10 cellular contexts compared by ENCODE assay signal in the genomic region with DNA sequence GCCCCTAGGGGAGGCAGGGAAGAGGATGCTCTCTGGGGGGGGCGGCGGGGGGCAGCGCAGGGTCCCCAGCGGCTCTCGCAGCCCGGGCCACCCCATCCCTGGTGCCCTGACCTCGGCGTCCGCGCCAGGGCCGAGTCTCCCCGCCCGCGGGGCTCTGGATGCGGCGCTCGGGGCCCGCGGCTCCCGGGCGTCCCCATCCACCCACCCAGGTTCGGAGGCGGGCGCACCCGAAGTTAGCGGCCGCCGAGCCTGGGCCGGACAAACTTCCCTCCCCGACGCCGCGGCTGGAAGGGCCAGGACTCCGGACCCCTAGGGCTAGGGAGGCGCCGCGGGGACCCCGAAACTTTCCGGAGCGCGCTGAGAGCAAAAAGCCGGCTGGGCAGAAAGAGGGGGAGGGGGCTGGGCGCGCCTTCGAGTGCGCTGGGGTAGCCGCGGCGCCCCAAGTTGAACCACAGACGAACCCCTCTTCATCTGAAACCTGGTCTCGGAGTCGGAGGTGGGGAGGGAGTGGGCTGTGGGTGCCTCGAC. TPM values are rescaled to one million over a fixed set of nuclear protein-coding genes. Genes with fewer than 3 reads are reported as not detected.
DNase-seq lines count a peak whose midpoint lies in the region; ATAC-seq, FAIRE-seq and TF ChIP-seq lines count a peak whose summit lies in the region.
"Had no signal": no experiment of that assay in that cellular context is flagged by ENCODE, and none has a peak within 500 bp of the region (broad histone marks: within the 10 kb centered on the region; RNA-seq: fewer than 3 reads in every experiment).

No MANE protein-coding gene starts in this region.

- H3K27ac Mint-ChIP-seq in activated CD8-positive, alpha-beta T cell treated with anti-CD3 and anti-CD28 coated beads for 36 hours: no peak overlapping the region
- no peak overlapping the region for H3K27ac Mint-ChIP-seq in activated CD8-positive, alpha-beta T cell treated with anti-CD3 and anti-CD28 coated beads, Interleukin-2, amount 10 ng/mL, durations not matched to agents 7 days and 5 days
- H3K27ac Mint-ChIP-seq: CD4-positive, CD25-positive, alpha-beta regulatory T cell had no signal

- no peak overlapping the region for H3K9ac ChIP-seq in K562 (ENCODE audit: insufficient read depth in 1 of 2, low read depth in 2 of 2, low read length in 2 of 2)
- H3K9ac ChIP-seq in HepG2 (ENCODE audit: insufficient read depth, low read depth, low read length): no peak overlapping the region

- no peak overlapping the region for H3K4me3 Mint-ChIP-seq in activated CD8-positive, alpha-beta T cell treated with anti-CD3 and anti-CD28 coated beads for 36 hours
- no peak overlapping the region for H3K4me3 Mint-ChIP-seq in activated CD8-positive, alpha-beta T cell treated with anti-CD3 and anti-CD28 coated beads, Interleukin-2, amount 10 ng/mL, durations not matched to agents 7 days and 5 days

- no TSS peak for BruUV-seq in K562 (replicated peaks; lab: Mats Ljungman, UMichigan)
- no TSS peak for BruUV-seq in HepG2 (replicated peaks; lab: Mats Ljungman, UMichigan)

- no peak overlapping the region for H3K27ac ChIP-seq in K562 (ENCODE audit: extremely low read depth, low read depth, low read length)
- H3K27ac ChIP-seq in HepG2 (ENCODE audit: extremely low read length, insufficient read depth, low read length): no peak overlapping the region
- H3K27ac ChIP-seq in upper lobe of right lung: no peak overlapping the region

- no peak overlapping the region for H3K4me2 ChIP-seq in K562 (ENCODE audit: insufficient read depth, low read length)
- H3K4me2 ChIP-seq in HepG2 (ENCODE audit: low read depth, low read length): peak overlapping the region; percentile 83; the same call in 1 of the 2 replicates

- intact Hi-C loops in activated CD8-positive, alpha-beta T cell treated with anti-CD3 and anti-CD28 coated beads for 36 hours (cut with micrococcal nuclease): no loop called here
- intact Hi-C loops in K562 (cut with micrococcal nuclease): loop anchor here (10.0 kb wide), 1 partner anchor 678 kb away; no protein-coding TSS in a partner anchor
- intact Hi-C loops in HepG2 (cut with micrococcal nuclease; ENCODE audit: unreplicated experiment): no loop called here
- intact Hi-C loops in upper lobe of right lung (cut with DNase I): no loop called here

- ATAC-seq in activated CD8-positive, alpha-beta T cell treated with anti-CD3 and anti-CD28 coated beads for 36 hours: peak; percentile 6
- ATAC-seq in activated CD8-positive, alpha-beta T cell treated with anti-CD3 and anti-CD28 coated beads, Interleukin-2, amount 10 ng/mL, durations not matched to agents 7 days and 5 days: no peak
- ATAC-seq in K562: no peak; the same call in 2 of the 3 replicates
- no peak for ATAC-seq in HepG2
- no peak for ATAC-seq in upper lobe of right lung

- H3K4me3 ChIP-seq in K562: 0 out of 2 replicates have a peak overlapping the region, but pooled peaks have one; percentile 8
- H3K4me3 ChIP-seq in HepG2 (replicated peaks in 1 of 3; ENCODE audit: insufficient read depth in 1 of 3, low read depth in 2 of 3, low read length in 3 of 3): peak overlapping the region in 2 of 3 experiments; percentile 40 to 64; a peak in 2 of 6 replicates
- peak overlapping the region; percentile 50 for H3K4me3 ChIP-seq in upper lobe of right lung

- H3K9me3 Mint-ChIP-seq in activated CD8-positive, alpha-beta T cell treated with anti-CD3 and anti-CD28 coated beads for 36 hours: no peaks in the 10 kb centered on the region
- no peaks in the 10 kb centered on the region for H3K9me3 Mint-ChIP-seq in activated CD8-positive, alpha-beta T cell treated with anti-CD3 and anti-CD28 coated beads, Interleukin-2, amount 10 ng/mL, durations not matched to agents 7 days and 5 days (ENCODE audit: insufficient read depth)
- H3K9me3 Mint-ChIP-seq: CD4-positive, CD25-positive, alpha-beta regulatory T cell had no signal

- TF ChIP-seq EP300 in K562 (IDR thresholded peaks at IDR 0.05; ENCODE audit: low read length): no peak
- TF ChIP-seq EP300 in HepG2 (IDR thresholded peaks at IDR 0.05; ENCODE audit: low read depth in 2 of 2, low read length in 2 of 2): no peak
- TF ChIP-seq EP300 in HepG2 (CRISPR knock-in tag; IDR thresholded peaks at IDR 0.05; ENCODE audit: borderline replicate concordance): no peak

- H2AFZ ChIP-seq in K562 (ENCODE audit: low read depth, low read length): no peak overlapping the region
- H2AFZ ChIP-seq in HepG2 (ENCODE audit: low read length): no peak overlapping the region

- TF ChIP-seq RAD21 in K562 (CRISPR knock-in tag; conservative IDR thresholded peaks at IDR 0.05 in 1 of 2, IDR thresholded peaks at IDR 0.05 in 1 of 2): no peak
- TF ChIP-seq RAD21 in HepG2 (CRISPR knock-in tag; IDR thresholded peaks at IDR 0.05): no peak

- H3K36me3 ChIP-seq in K562 (ENCODE audit: control insufficient read depth, insufficient read depth, low read length): no peaks in the 10 kb centered on the region
- no peaks in the 10 kb centered on the region for H3K36me3 ChIP-seq in HepG2 (replicated peaks in 1 of 2; ENCODE audit: control insufficient read depth in 1 of 2, insufficient read depth in 2 of 2, low read length in 2 of 2)
- no peaks in the 10 kb centered on the region for H3K36me3 ChIP-seq in upper lobe of right lung
- H3K36me3 ChIP-seq: adrenal gland had no signal

- H3K27me3 ChIP-seq in K562 (ENCODE audit: control insufficient read depth in 2 of 2, insufficient read depth in 2 of 2, low read length in 2 of 2) (peaks cover 19 to 50% of the 10 kb centered on the region in 2 experiments; a peak in 4 of 5 replicates), HepG2 (ENCODE audit: control insufficient read depth in 1 of 2, insufficient read depth in 2 of 2, low read length in 2 of 2) (peaks cover 8 to 62% of the 10 kb centered on the region in 2 experiments; a peak in 4 of 5 replicates), upper lobe of right lung (peaks cover 89% of the 10 kb centered on the region)

- H3K27me3 Mint-ChIP-seq in activated CD8-positive, alpha-beta T cell treated with anti-CD3 and anti-CD28 coated beads for 36 hours: peaks cover 40% of the 10 kb centered on the region
- peaks cover 44% of the 10 kb centered on the region for H3K27me3 Mint-ChIP-seq in activated CD8-positive, alpha-beta T cell treated with anti-CD3 and anti-CD28 coated beads, Interleukin-2, amount 10 ng/mL, durations not matched to agents 7 days and 5 days (ENCODE audit: low read depth)

- in situ Hi-C loops in K562 (cut with MboI): no loop called here
- in situ Hi-C loops in HepG2 (cut with HindIII; ENCODE audit: extremely low pct_ligation_motif_present, low pct_unique_long_range_greater_than_20kb): loop anchor here (5.0 kb wide), 2 partner anchors 46 to 91 kb away; no protein-coding TSS in a partner anchor

- no peaks in the 10 kb centered on the region for H3K9me1 ChIP-seq in K562 (ENCODE audit: control insufficient read depth, insufficient read depth, low read length)

- H4K20me1 ChIP-seq in K562 (replicated peaks; ENCODE audit: control insufficient read depth, insufficient read depth, low read length) (peaks cover 11% of the 10 kb centered on the region; the same call in 1 of the 2 replicates), HepG2 (ENCODE audit: insufficient read depth, low read length) (no peaks in the 10 kb centered on the region)

- TF ChIP-seq POLR2A in K562 (conservative IDR thresholded peaks at IDR 0.05): no peak
- TF ChIP-seq POLR2A in HepG2 (IDR thresholded peaks at IDR 0.05; ENCODE audit: insufficient read depth in 1 of 2, low read depth in 2 of 2, low read length in 2 of 2): no peak

- no peaks in the 10 kb centered on the region for H3K9me3 ChIP-seq in K562 (replicated peaks; ENCODE audit: control insufficient read depth, insufficient read depth, low read depth, low read length)
- H3K9me3 ChIP-seq in HepG2 (ENCODE audit: low read length): no peaks in the 10 kb centered on the region
- no peaks in the 10 kb centered on the region for H3K9me3 ChIP-seq in upper lobe of right lung
- H3K9me3 ChIP-seq: adrenal gland had no signal

- WGBS in K562 (ENCODE audit: insufficient coverage, low coverage, missing lambda C conversion rate): 3% methylated on average over 47 of the region's 53 CpGs
- 8% methylated on average over 7 of the region's 53 CpGs for WGBS in HepG2 (ENCODE audit: low lambda C conversion rate)

- no peaks in the 10 kb centered on the region for H3K79me2 ChIP-seq in K562 (ENCODE audit: control insufficient read depth, insufficient read depth, low read length)
- H3K79me2 ChIP-seq in HepG2 (ENCODE audit: insufficient read depth, low read length): no peaks in the 10 kb centered on the region

- H3K4me1 ChIP-seq in K562 (replicated peaks in 1 of 2; ENCODE audit: control insufficient read depth in 2 of 2, insufficient read depth in 2 of 2, low read length in 2 of 2) (peaks cover 0 to 67% of the 10 kb centered on the region in 2 experiments; a peak in 2 of 5 replicates), HepG2 (ENCODE audit: insufficient read depth, low read length) (peaks cover 22% of the 10 kb centered on the region; the same call in 1 of the 2 replicates), upper lobe of right lung (peaks cover 30% of the 10 kb centered on the region)

- peaks cover 5% of the 10 kb centered on the region for H3K4me1 Mint-ChIP-seq in activated CD8-positive, alpha-beta T cell treated with anti-CD3 and anti-CD28 coated beads for 36 hours (ENCODE audit: low read depth)
- H3K4me1 Mint-ChIP-seq in activated CD8-positive, alpha-beta T cell treated with anti-CD3 and anti-CD28 coated beads, Interleukin-2, amount 10 ng/mL, durations not matched to agents 7 days and 5 days (ENCODE audit: low read depth): peaks cover 4% of the 10 kb centered on the region

- no peak for DNase-seq in activated CD8-positive, alpha-beta T cell treated with anti-CD3 and anti-CD28 coated beads for 36 hours
- DNase-seq in activated CD8-positive, alpha-beta T cell treated with anti-CD3 and anti-CD28 coated beads, Interleukin-2, amount 10 ng/mL, durations not matched to agents 7 days and 5 days: no peak
- DNase-seq in K562 (ENCODE audit: extremely low read depth in 1 of 4, low spot score in 3 of 4) (peak in 2 of 4 experiments; percentile 38 to 50), HepG2 (ENCODE audit: low spot score) (no peak), upper lobe of right lung (peak; percentile 64), NCI-H526 treated with DMSO at 0.1 percent for 48 hours (lab: John Stamatoyannopoulos, UW) (no peak), HEK293T (ENCODE audit: extremely low spot score) (no peak)
- DNase-seq in stimulated activated CD4-positive, alpha-beta T cell treated with anti-CD3 and anti-CD28 coated beads, Interleukin-1b, Interleukin-23, amount 100 ng/mL, for 48 hours: no peak
- DNase-seq: CD4-positive, CD25-positive, alpha-beta regulatory T cell had no signal

- CTCF ChIA-PET in activated CD8-positive, alpha-beta T cell treated with anti-CD3 and anti-CD28 coated beads for 36 hours (lab: Charles Lee): no interaction called here
- CTCF ChIA-PET in activated CD8-positive, alpha-beta T cell treated with anti-CD3 and anti-CD28 coated beads, Interleukin-2, amount 10 ng/mL, durations not matched to agents 7 days and 5 days (lab: Charles Lee): no interaction called here
- CTCF ChIA-PET in K562 (lab: Yijun Ruan, JAX; ENCODE audit: low intra/inter-chr PET ratio): interaction anchor here (0.7 kb wide), 1 partner anchor 480 kb away, joined by 3 read pairs; no protein-coding TSS in a partner anchor
- CTCF ChIA-PET in HepG2 (lab: Yijun Ruan, JAX; ENCODE audit: low intra/inter-chr PET ratio, low total read pairs): interaction anchor here (3.6 kb wide), 1 partner anchor 92 kb away, joined by 32 read pairs; no protein-coding TSS in a partner anchor
- CTCF ChIA-PET in HEK293T (lab: Yijun Ruan, JAX): no interaction called here

- TF ChIP-seq CTCF in activated CD8-positive, alpha-beta T cell treated with anti-CD3 and anti-CD28 coated beads for 36 hours (IDR thresholded peaks at IDR 0.05): no peak
- TF ChIP-seq CTCF in K562 (IDR thresholded peaks at IDR 0.05 in 2 of 3, conservative IDR thresholded peaks at IDR 0.05 in 1 of 3; ENCODE audit: insufficient read depth in 2 of 3, low read depth in 1 of 3, low read length in 3 of 3): no peak
- no peak for TF ChIP-seq CTCF in HepG2 (CRISPR knock-in tag; IDR thresholded peaks at IDR 0.05)
- no peak for TF ChIP-seq CTCF in upper lobe of right lung (IDR thresholded peaks at IDR 0.05)

- POLR2A ChIA-PET in activated CD8-positive, alpha-beta T cell treated with anti-CD3 and anti-CD28 coated beads for 36 hours (lab: Charles Lee): no interaction called here
- POLR2A ChIA-PET in activated CD8-positive, alpha-beta T cell treated with anti-CD3 and anti-CD28 coated beads, Interleukin-2, amount 10 ng/mL, durations not matched to agents 7 days and 5 days (lab: Charles Lee): no interaction called here
- POLR2A ChIA-PET in K562 (lab: Yijun Ruan, JAX) (no interaction called here), HepG2 (lab: Yijun Ruan, JAX) (no interaction called here), HEK293T (lab: Yijun Ruan, JAX) (no interaction called here)

- no peaks in the 10 kb centered on the region for H3K36me3 Mint-ChIP-seq in activated CD8-positive, alpha-beta T cell treated with anti-CD3 and anti-CD28 coated beads for 36 hours (ENCODE audit: low read depth)
- H3K36me3 Mint-ChIP-seq in activated CD8-positive, alpha-beta T cell treated with anti-CD3 and anti-CD28 coated beads, Interleukin-2, amount 10 ng/mL, durations not matched to agents 7 days and 5 days (ENCODE audit: low read depth): no peaks in the 10 kb centered on the region
- H3K36me3 Mint-ChIP-seq: CD4-positive, CD25-positive, alpha-beta regulatory T cell had no signal

- no peak for FAIRE-seq in K562 (lab: Jason Lieb, UNC)
- FAIRE-seq in HepG2 (lab: Jason Lieb, UNC): no peak

RNA-seq across cellular contexts. Expression of a gene that starts 3.8 kb away (rescaled TPM):
- under 1 TPM; 0.20 to 0.36 TPM for total RNA-seq in activated CD8-positive, alpha-beta T cell treated with anti-CD3 and anti-CD28 coated beads for 36 hours
- total RNA-seq in activated CD8-positive, alpha-beta T cell treated with anti-CD3 and anti-CD28 coated beads, Interleukin-2, amount 10 ng/mL, durations not matched to agents 7 days and 5 days: not detected
- total RNA-seq in K562 (2011; cell fraction: chromatin; rRNA removed; ENCODE audit: low replicate concordance): 0.25 TPM in 1 of 2 replicates, not detected in the other
- total RNA-seq in K562 (2011; cell fraction: nucleolus; rRNA removed): 0.39 and 0.67 TPM in 2 replicates
- 0.07 and 0.31 TPM in 2 replicates for total RNA-seq in K562 (2011; cell fraction: nucleoplasm; rRNA removed)
- total RNA-seq in K562 (2014; rRNA removed): 0.23 and 0.45 TPM in 2 replicates
- total RNA-seq in K562 (2014; rRNA removed; fragmentation: Illumina TruSeq; extraction: Trizol): 0.04 and 0.06 TPM in 2 replicates
- total RNA-seq in K562 (2015; rRNA removed; fragmentation: Illumina TruSeq; extraction: Trizol): 0.08 and 0.18 TPM in 2 replicates
- total RNA-seq in K562 (2021): 0.45 and 0.64 TPM in 2 replicates
- polyA plus RNA-seq in K562 (2011; rRNA removed): 0.13 and 0.41 TPM in 2 replicates
- polyA plus RNA-seq in K562 (2011; cell fraction: cytosol; rRNA removed): 0.44 and 0.81 TPM in 2 replicates
- 0.26 and 0.31 TPM in 2 replicates for polyA plus RNA-seq in K562 (2011; cell fraction: nucleus; rRNA removed)
- polyA plus RNA-seq in K562 (2012): 0.35 and 0.39 TPM in 2 replicates
- polyA plus RNA-seq in K562 (2014; fragmentation: Illumina TruSeq; extraction: Trizol): 0.06 and 0.28 TPM in 2 replicates
- polyA plus RNA-seq in K562 (2014; fragmentation: Nextera tagmentation; extraction: Ambion mirVana): not detected
- polyA plus RNA-seq in K562 (2014; rRNA removed): 0.11 and 0.33 TPM in 2 replicates
- 0.07 and 0.15 TPM in 2 replicates for polyA minus RNA-seq in K562 (2011; rRNA and poly(A)+ RNA removed)
- polyA minus RNA-seq in K562 (2011; cell fraction: cytosol; rRNA and poly(A)+ RNA removed): 0.38 and 1.0 TPM in 2 replicates
- polyA minus RNA-seq in K562 (2011; cell fraction: nucleus; rRNA and poly(A)+ RNA removed): 0.13 and 0.44 TPM in 2 replicates
- 0.13 and 0.18 TPM in 2 replicates for total RNA-seq in HepG2 (2016; rRNA removed; fragmentation: Illumina TruSeq; extraction: Trizol)
- 0.10 TPM in 1 of 2 replicates, not detected in the other for total RNA-seq in HepG2 (2016; cell fraction: cytosol; rRNA removed; fragmentation: Illumina TruSeq; extraction: Trizol; ENCODE audit: low read depth)
- 0.21 and 0.28 TPM in 2 replicates for total RNA-seq in HepG2 (2016; cell fraction: insoluble cytoplasmic fraction; rRNA removed; fragmentation: Illumina TruSeq; extraction: Trizol)
- total RNA-seq in HepG2 (2016; cell fraction: membrane; rRNA removed; fragmentation: Illumina TruSeq; extraction: Trizol): 0.10 and 0.12 TPM in 2 replicates
- 0.13 and 0.19 TPM in 2 replicates for total RNA-seq in HepG2 (2016; cell fraction: nucleus; rRNA removed; fragmentation: Illumina TruSeq; extraction: Trizol)
- 0.13 and 1.5 TPM in 2 replicates for polyA plus RNA-seq in HepG2 (2011; rRNA removed)
- 0.32 and 1.0 TPM in 2 replicates for polyA plus RNA-seq in HepG2 (2011; cell fraction: cytosol; rRNA removed)
- polyA plus RNA-seq in HepG2 (2011; cell fraction: nucleus; rRNA removed): 0.48 and 1.6 TPM in 2 replicates
- 0.28 and 1.0 TPM in 2 replicates for polyA plus RNA-seq in HepG2 (2012)
- polyA plus RNA-seq in HepG2 (2016; cell fraction: cytosol; fragmentation: Illumina TruSeq; extraction: Trizol; ENCODE audit: low read depth): 0.03 and 0.05 TPM in 2 replicates
- 0.22 and 0.29 TPM in 2 replicates for polyA plus RNA-seq in HepG2 (2016; cell fraction: insoluble cytoplasmic fraction; fragmentation: Illumina TruSeq; extraction: Trizol; ENCODE audit: low read depth)
- 0.09 and 0.12 TPM in 2 replicates for polyA plus RNA-seq in HepG2 (2016; cell fraction: membrane; fragmentation: Illumina TruSeq; extraction: Trizol; ENCODE audit: low read depth)
- 0.27 and 0.31 TPM in 2 replicates for polyA plus RNA-seq in HepG2 (2016; cell fraction: nucleus; fragmentation: Illumina TruSeq; extraction: Trizol; ENCODE audit: insufficient read depth, low read depth)
- polyA minus RNA-seq in HepG2 (2011; rRNA and poly(A)+ RNA removed; ENCODE audit: low replicate concordance): 0.21 and 0.50 TPM in 2 replicates
- polyA minus RNA-seq in HepG2 (2011; cell fraction: cytosol; rRNA and poly(A)+ RNA removed): 0.18 and 1.1 TPM in 2 replicates
- polyA minus RNA-seq in HepG2 (2011; cell fraction: nucleus; rRNA and poly(A)+ RNA removed): 0.13 and 0.50 TPM in 2 replicates
- 4.3 TPM for total RNA-seq in upper lobe of right lung
- total RNA-seq: CD4-positive, CD25-positive, alpha-beta regulatory T cell had no signal
- polyA plus RNA-seq: CD4-positive, CD25-positive, alpha-beta regulatory T cell had no signal

Comparison
In these comparisons a context has a peak if more than half of its experiments do, and no peak if none do; other contexts are left out.
1. CTCF ChIA-PET loops: an anchor here in K562 (0.7 kb wide) and HepG2 (3.6 kb wide); none called in activated CD8-positive, alpha-beta T cell treated with anti-CD3 and anti-CD28 coated beads for 36 hours, activated CD8-positive, alpha-beta T cell treated with anti-CD3 and anti-CD28 coated beads, Interleukin-2, amount 10 ng/mL, durations not matched to agents 7 days and 5 days and HEK293T.